8 cellular contexts compared by ENCODE assay signal in genomic region chr9:34457266-34458012, GRCh38. TPM values are rescaled to one million over a fixed set of nuclear protein-coding genes. Genes with fewer than 3 reads are reported as not detected.
DNase-seq lines count a peak whose midpoint lies in the region; ATAC-seq and TF ChIP-seq lines count a peak whose summit lies in the region.

No MANE protein-coding gene starts in this region.

- ATAC-seq in gastrocnemius medialis: peak; percentile 45 to 52
- no peak for ATAC-seq in HG03135 (IDR thresholded peaks at IDR 0.05; ENCODE audit: unreplicated experiment)

- peak overlapping the region; percentile 98 for H3K4me3 Mint-ChIP-seq in chondrocyte (ENCODE audit: unreplicated experiment)

- H3K4me1 Mint-ChIP-seq in chondrocyte (ENCODE audit: low read depth): peaks cover 37% of the 10 kb centered on the region

- H3K27ac Mint-ChIP-seq in chondrocyte (ENCODE audit: unreplicated experiment): peak overlapping the region; percentile 95

- H3K9me3 ChIP-seq in HEK293 (ENCODE audit: control insufficient read depth, insufficient read depth, low read depth, low read length): no peaks in the 10 kb centered on the region
- no peaks in the 10 kb centered on the region for H3K9me3 ChIP-seq in SK-N-MC (ENCODE audit: low read depth, low read length)
- no peaks in the 10 kb centered on the region for H3K9me3 ChIP-seq in gastrocnemius medialis

- TF ChIP-seq CTCF in HEK293 (tag by site-specific recombination; IDR thresholded peaks at IDR 0.05) (peak; percentile 6; the same call in 1 of the 2 replicates), chondrocyte (IDR thresholded peaks at IDR 0.05) (no peak), gastrocnemius medialis (IDR thresholded peaks at IDR 0.05 in 4 of 5, conservative IDR thresholded peaks at IDR 0.05 in 1 of 5) (peak in 1 of 5 experiments; percentile 13)

- no peaks in the 10 kb centered on the region for H3K9me3 Mint-ChIP-seq in chondrocyte (ENCODE audit: low read depth)

- peak; percentile 84 for DNase-seq in AG20443 (ENCODE audit: low spot score)
- DNase-seq in SK-N-MC (ENCODE audit: low read depth, low spot score): no peak
- DNase-seq in chondrocyte (ENCODE audit: low spot score): peak; percentile 93
- peak; percentile 77 for DNase-seq in iris pigment epithelial cell (ENCODE audit: low read depth)
- DNase-seq in gastrocnemius medialis: peak; percentile 60 to 75
- no peak for DNase-seq in OCI-M2 (lab: John Stamatoyannopoulos, UW; ENCODE audit: unreplicated experiment)

- H3K27ac ChIP-seq in HEK293 (ENCODE audit: extremely low read depth, low read depth, low read length) (peak overlapping the region; percentile 77), SK-N-MC (no peak overlapping the region), gastrocnemius medialis (peak overlapping the region; percentile 79 to 94 (median 90))

- H3K36me3 Mint-ChIP-seq in chondrocyte (ENCODE audit: low read depth): peaks cover 1% of the 10 kb centered on the region

- CTCF ChIA-PET in HEK293 (lab: Yijun Ruan, JAX): interaction anchor here (0.6 to 3.4 kb wide), 5 partner anchors 14 to 135 kb away, joined by 3 to 14 read pairs (median 6); no protein-coding TSS in a partner anchor

- H3K9ac ChIP-seq in SK-N-MC (ENCODE audit: insufficient read length): peak overlapping the region; percentile 80

- H3K27me3 ChIP-seq in gastrocnemius medialis: no peaks in the 10 kb centered on the region

- in situ Hi-C loops in gastrocnemius medialis (cut with MboI; ENCODE audit: low sequenced_read_pairs in 4 of 4): no loop called here

- H3K4me1 ChIP-seq in HEK293 (ENCODE audit: control insufficient read depth, insufficient read depth, low read length) (peaks cover 2% of the 10 kb centered on the region; the same call in 1 of the 2 replicates), gastrocnemius medialis (peaks cover 47 to 58% of the 10 kb centered on the region in 2 donors)

- peak; percentile 65 to 75 for TF ChIP-seq POLR2A in gastrocnemius medialis (IDR thresholded peaks at IDR 0.05)

- H3K36me3 ChIP-seq in HEK293 (ENCODE audit: control insufficient read depth in 2 of 2, insufficient read depth in 1 of 2, low read length in 2 of 2) (no peaks in the 10 kb centered on the region; a peak in 1 of 3 replicates), SK-N-MC (ENCODE audit: insufficient read depth, low read length) (no peaks in the 10 kb centered on the region), gastrocnemius medialis (no peaks in the 10 kb centered on the region)

- H3K4me3 ChIP-seq in HEK293 (ENCODE audit: low read depth, low read length) (peak overlapping the region; percentile 63), SK-N-MC (peak overlapping the region; percentile 93), gastrocnemius medialis (peak overlapping the region; percentile 68 to 95 (median 80))

- H3K27me3 Mint-ChIP-seq in chondrocyte (ENCODE audit: low read depth): peaks cover 12% of the 10 kb centered on the region

- intact Hi-C loops in gastrocnemius medialis (cut with DNase I; ENCODE audit: low total_unique reads): loop anchor here (5.0 to 10.0 kb wide), 4 partner anchors 75 to 657 kb away; partner anchors contain the start of gene ATOSB

- POLR2A ChIA-PET in HEK293 (lab: Yijun Ruan, JAX): interaction anchor here (1.6 to 2.6 kb wide), 3 partner anchors 11 to 192 kb away, joined by 3 to 8 read pairs (median 5); partner anchors contain the start of gene MYORG

TF ChIP-seq in HEK293, 187 proteins besides CTCF, POLR2A, EP300 and RAD21 (continues in another document):
- TF ChIP-seq BCL6B (tag by site-specific recombination; IDR thresholded peaks at IDR 0.05) (no peak), SALL2 (tag by site-specific recombination; IDR thresholded peaks at IDR 0.05; ENCODE audit: borderline replicate concordance) (no peak), HOXC10 (CRISPR knock-in tag; IDR thresholded peaks at IDR 0.05) (no peak), ZNF510 (tag by site-specific recombination; IDR thresholded peaks at IDR 0.05; ENCODE audit: insufficient replicate concordance) (no peak), ZNF777 (tag by site-specific recombination; IDR thresholded peaks at IDR 0.05; ENCODE audit: borderline replicate concordance) (0 out of 2 replicates have a peak, but pooled peaks have one; percentile 19), ZNF18 (tag by site-specific recombination; IDR thresholded peaks at IDR 0.05) (no peak), KLF9 (tag by site-specific recombination; IDR thresholded peaks at IDR 0.05; ENCODE audit: low read depth) (0 out of 2 replicates have a peak, but pooled peaks have one; percentile 34), ZNF155 (tag by site-specific recombination; IDR thresholded peaks at IDR 0.05) (no peak), ZXDB (tag by site-specific recombination; IDR thresholded peaks at IDR 0.05) (peak; percentile 86), ZNF146 (tag by site-specific recombination; IDR thresholded peaks at IDR 0.05) (no peak; the same call in 1 of the 2 replicates), GLIS1 (tag by site-specific recombination; IDR thresholded peaks at IDR 0.05) (peak; percentile 53), OVOL3 (tag by site-specific recombination; IDR thresholded peaks at IDR 0.05) (no peak), ZNF280C (tag by site-specific recombination; IDR thresholded peaks at IDR 0.05) (no peak), ZNF138 (tag by site-specific recombination; IDR thresholded peaks at IDR 0.05; ENCODE audit: borderline replicate concordance) (no peak), OSR2 (tag by site-specific recombination; IDR thresholded peaks at IDR 0.05) (no peak), ZNF555 (tag by site-specific recombination; conservative IDR thresholded peaks at IDR 0.05) (no peak), ZNF623 (tag by site-specific recombination; IDR thresholded peaks at IDR 0.05) (no peak)
- TF ChIP-seq, protein P1, sequence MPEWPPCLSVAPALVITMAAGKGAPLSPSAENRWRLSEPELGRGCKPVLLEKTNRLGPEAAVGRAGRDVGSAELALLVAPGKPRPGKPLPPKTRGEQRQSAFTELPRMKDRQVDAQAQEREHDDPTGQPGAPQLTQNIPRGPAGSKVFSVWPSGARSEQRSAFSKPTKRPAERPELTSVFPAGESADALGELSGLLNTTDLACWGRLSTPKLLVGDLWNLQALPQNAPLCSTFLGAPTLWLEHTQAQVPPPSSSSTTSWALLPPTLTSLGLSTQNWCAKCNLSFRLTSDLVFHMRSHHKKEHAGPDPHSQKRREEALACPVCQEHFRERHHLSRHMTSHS (tag by site-specific recombination; IDR thresholded peaks at IDR 0.05): no peak

RNA-seq across cellular contexts. Expression of gene FAM219A, which starts 0.9 kb away (rescaled TPM):
- 24.5 to 37.5 TPM (median 35.7 TPM) in 3 replicates for total RNA-seq in chondrocyte
- 10 to 100 TPM; 29.5 to 58.4 (median 41.8) TPM for total RNA-seq in gastrocnemius medialis

RNA-seq across cellular contexts. Expression of gene DNAI1, which starts 1.2 kb away (rescaled TPM):
- 0.25 TPM in 1 of 3 replicates, not detected in the others for total RNA-seq in chondrocyte
- total RNA-seq in gastrocnemius medialis: under 1 TPM in 1 of 4 donors, not detected in 3; 0.49 TPM

Comparison
In these comparisons a context has a peak if more than half of its experiments do, and no peak if none do; other contexts are left out.
1. DNase-seq: peak in AG20443 (single experiment), chondrocyte (single experiment), iris pigment epithelial cell (single experiment) and gastrocnemius medialis (2 of 2); none in SK-N-MC (single experiment) and OCI-M2 (single experiment).
2. Peak in every context shown above with its lines, with median percentiles within 50 percentile points of each other: H3K4me3 ChIP-seq.